Comparison of ENCODE assay signal across 12 cellular contexts in genomic region chr3:39327746-39328349, GRCh38. TPM values are rescaled to one million over a fixed set of nuclear protein-coding genes. Genes with fewer than 3 reads are reported as not detected.
DNase-seq lines count a peak whose midpoint lies in the region; ATAC-seq lines count a peak whose summit lies in the region.
"Had no signal": no experiment of that assay in that cellular context is flagged by ENCODE, and none has a peak within 500 bp of the region (broad histone marks: within the 10 kb centered on the region; RNA-seq: fewer than 3 reads in every experiment).

No MANE protein-coding gene starts in this region.

- no peak for ATAC-seq in activated CD8-positive, alpha-beta memory T cell treated with anti-CD3 and anti-CD28 coated beads, Interleukin-2, amount 10 ng/mL, durations not matched to agents 7 days and 5 days
- ATAC-seq in GM21529 (IDR thresholded peaks at IDR 0.05; ENCODE audit: unreplicated experiment) (peak; percentile 70), HG03442 (IDR thresholded peaks at IDR 0.05; ENCODE audit: unreplicated experiment) (peak; percentile 63)
- ATAC-seq in effector memory CD8-positive, alpha-beta T cell (replicated peaks): peak; percentile 50

- peak overlapping the region; percentile 72 for H3K27ac Mint-ChIP-seq in activated CD8-positive, alpha-beta memory T cell treated with anti-CD3 and anti-CD28 coated beads, Interleukin-2, amount 10 ng/mL, durations not matched to agents 7 days and 5 days
- no peak overlapping the region for H3K27ac Mint-ChIP-seq in effector memory CD8-positive, alpha-beta T cell

- no peak for DNase-seq in activated CD8-positive, alpha-beta memory T cell treated with anti-CD3 and anti-CD28 coated beads, Interleukin-2, amount 10 ng/mL, durations not matched to agents 7 days and 5 days
- DNase-seq in activated CD8-positive, alpha-beta memory T cell treated with anti-CD3 and anti-CD28 coated beads, Interleukin-2, amount 50 U/mL, for 4 hours: no peak
- DNase-seq in effector memory CD8-positive, alpha-beta T cell: no peak
- DNase-seq in HPDE6-E6E7 (ENCODE audit: extremely low spot score): no peak
- no peak for DNase-seq in NCI-H1436 (lab: John Stamatoyannopoulos, UW)
- DNase-seq in UCSD-AML1 (lab: John Stamatoyannopoulos, UW; ENCODE audit: unreplicated experiment): no peak
- DNase-seq: ACHN, NCI-H2171 treated with DMSO at 0.1 percent for 48 hours, tibial artery had no signal

- peaks cover 17% of the 10 kb centered on the region for H3K36me3 Mint-ChIP-seq in activated CD8-positive, alpha-beta memory T cell treated with anti-CD3 and anti-CD28 coated beads, Interleukin-2, amount 10 ng/mL, durations not matched to agents 7 days and 5 days
- no peaks in the 10 kb centered on the region for H3K36me3 Mint-ChIP-seq in effector memory CD8-positive, alpha-beta T cell (ENCODE audit: insufficient read depth)

- H3K4me3 Mint-ChIP-seq in activated CD8-positive, alpha-beta memory T cell treated with anti-CD3 and anti-CD28 coated beads, Interleukin-2, amount 10 ng/mL, durations not matched to agents 7 days and 5 days: no peak overlapping the region
- no peak overlapping the region for H3K4me3 Mint-ChIP-seq in effector memory CD8-positive, alpha-beta T cell

- H3K9me3 Mint-ChIP-seq in activated CD8-positive, alpha-beta memory T cell treated with anti-CD3 and anti-CD28 coated beads, Interleukin-2, amount 10 ng/mL, durations not matched to agents 7 days and 5 days (ENCODE audit: low read depth): no peaks in the 10 kb centered on the region
- H3K9me3 Mint-ChIP-seq in effector memory CD8-positive, alpha-beta T cell: no peaks in the 10 kb centered on the region

- H3K4me1 Mint-ChIP-seq in activated CD8-positive, alpha-beta memory T cell treated with anti-CD3 and anti-CD28 coated beads, Interleukin-2, amount 10 ng/mL, durations not matched to agents 7 days and 5 days: peaks cover 77% of the 10 kb centered on the region
- H3K4me1 Mint-ChIP-seq in effector memory CD8-positive, alpha-beta T cell (ENCODE audit: low read depth in 2 of 2): peaks cover 0 to 5% of the 10 kb centered on the region in 2 donors

- CTCF ChIA-PET in activated CD8-positive, alpha-beta memory T cell treated with anti-CD3 and anti-CD28 coated beads, Interleukin-2, amount 10 ng/mL, durations not matched to agents 7 days and 5 days (lab: Charles Lee): interaction anchor here (1.1 kb wide), 1 partner anchor 36 kb away, joined by 3 read pairs; no protein-coding TSS in a partner anchor

- no peaks in the 10 kb centered on the region for H3K27me3 Mint-ChIP-seq in activated CD8-positive, alpha-beta memory T cell treated with anti-CD3 and anti-CD28 coated beads, Interleukin-2, amount 10 ng/mL, durations not matched to agents 7 days and 5 days
- no peaks in the 10 kb centered on the region for H3K27me3 Mint-ChIP-seq in effector memory CD8-positive, alpha-beta T cell

RNA-seq across cellular contexts. Expression of gene CCR8, which starts 1.7 kb away (rescaled TPM):
- 10 to 100 TPM in 1 of 2 experiments, 1 to 10 TPM in 1; 3.7 to 47.6 TPM for total RNA-seq in activated CD8-positive, alpha-beta memory T cell treated with anti-CD3 and anti-CD28 coated beads, Interleukin-2, amount 10 ng/mL, durations not matched to agents 7 days and 5 days
- total RNA-seq: HT1080 had no signal

RNA-seq across cellular contexts. Expression of gene CX3CR1, which starts 48.0 kb away (rescaled TPM):
- total RNA-seq in activated CD8-positive, alpha-beta memory T cell treated with anti-CD3 and anti-CD28 coated beads, Interleukin-2, amount 10 ng/mL, durations not matched to agents 7 days and 5 days: 1 to 10 TPM in 1 of 2 experiments, under 1 TPM in 1; 0.41 to 3.7 TPM
- total RNA-seq: HT1080 had no signal

RNA-seq across cellular contexts. Expression of gene SLC25A38, which starts 55.3 kb away (rescaled TPM):
- 10 to 100 TPM; 36.2 to 55.9 TPM for total RNA-seq in activated CD8-positive, alpha-beta memory T cell treated with anti-CD3 and anti-CD28 coated beads, Interleukin-2, amount 10 ng/mL, durations not matched to agents 7 days and 5 days
